ENCODE assay signal across 1 cellular context in genomic region chr11:94775576-94776327, GRCh38.
TF ChIP-seq lines count a peak whose summit lies in the region.

No MANE protein-coding gene starts in this region.

TF ChIP-seq in H1, 55 proteins besides CTCF, POLR2A, EP300 and RAD21 (continued from another document):
- no peak for TF ChIP-seq CBX8 (IDR thresholded peaks at IDR 0.05; ENCODE audit: borderline replicate concordance, low read depth, low read length)
- no peak for TF ChIP-seq E2F6 (IDR thresholded peaks at IDR 0.05)
- no peak for TF ChIP-seq MAX (IDR thresholded peaks at IDR 0.05)
